Comparison of ENCODE assay signal across 1 cellular context in the genomic region with DNA sequence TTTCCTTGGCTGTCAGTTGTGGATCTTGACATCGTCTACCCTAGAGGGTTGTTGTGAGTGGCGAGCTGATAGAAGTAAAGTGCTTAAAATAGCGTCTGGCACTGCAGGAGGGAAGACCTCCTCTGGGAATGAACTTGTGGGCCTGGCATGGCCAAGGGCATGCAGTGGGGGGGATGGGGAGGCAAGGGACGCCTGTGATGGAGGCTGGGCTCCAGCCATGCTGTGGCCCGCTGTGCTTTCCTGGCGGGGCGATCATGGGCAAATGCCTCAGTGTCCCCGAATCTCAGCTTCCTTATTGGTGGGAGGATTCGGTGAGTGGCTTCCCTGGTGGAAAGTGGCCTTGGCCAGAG.
TF ChIP-seq lines count a peak whose summit lies in the region.

No MANE protein-coding gene starts in this region.

TF ChIP-seq in K562, 482 proteins besides CTCF, POLR2A, EP300 and RAD21:
- no peak for TF ChIP-seq MCM3 (IDR thresholded peaks at IDR 0.05)
- TF ChIP-seq ZNF282 (CRISPR knock-in tag; IDR thresholded peaks at IDR 0.05): 0 out of 2 replicates have a peak, but pooled peaks have one; percentile 15
- TF ChIP-seq ZNF217 (CRISPR knock-in tag; IDR thresholded peaks at IDR 0.05): no peak
- no peak for TF ChIP-seq NFATC3 (IDR thresholded peaks at IDR 0.05)
- no peak for TF ChIP-seq MAFG (tag; conservative IDR thresholded peaks at IDR 0.05)
- no peak for TF ChIP-seq UBTF (IDR thresholded peaks at IDR 0.05; ENCODE audit: borderline replicate concordance in 1 of 2, low read depth in 2 of 2, low read length in 2 of 2)
